Comparison of ENCODE assay signal across 3 cellular contexts in the genomic region with DNA sequence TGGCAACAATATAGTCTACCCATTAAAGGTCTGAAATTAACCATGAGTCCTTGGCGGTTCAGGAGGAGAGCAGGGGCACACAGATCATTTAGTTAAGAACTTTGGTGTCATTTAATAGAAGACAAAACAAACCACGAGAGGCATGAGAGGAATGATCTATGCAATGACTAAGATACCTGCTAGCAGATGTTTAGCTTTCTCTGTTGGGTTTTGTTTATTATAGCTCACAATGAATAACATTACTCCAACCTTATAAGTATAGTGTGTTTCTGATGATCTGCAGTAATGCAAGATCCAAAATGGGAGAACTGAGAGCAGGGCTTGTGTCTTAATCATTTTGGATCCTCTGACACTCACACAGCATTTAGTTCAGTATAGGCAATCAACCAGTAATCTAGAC.
TF ChIP-seq lines count a peak whose summit lies in the region.

No MANE protein-coding gene starts in this region.

TF ChIP-seq in SK-N-SH treated with all-trans-retinoic acid at 6 μM for 48 hours, 23 proteins besides CTCF, POLR2A, EP300 and RAD21:
- TF ChIP-seq ZNF565 (CRISPR knock-in tag; conservative IDR thresholded peaks at IDR 0.05; ENCODE audit: low read depth) (no peak), SNAI2 (CRISPR knock-in tag; IDR thresholded peaks at IDR 0.05) (no peak), CSDC2 (CRISPR knock-in tag; IDR thresholded peaks at IDR 0.05) (no peak), TOX (CRISPR knock-in tag; IDR thresholded peaks at IDR 0.05; ENCODE audit: borderline replicate concordance) (no peak), RARB (CRISPR knock-in tag; IDR thresholded peaks at IDR 0.05) (no peak), OSR1 (CRISPR knock-in tag; IDR thresholded peaks at IDR 0.05) (no peak), BACH2 (CRISPR knock-in tag; IDR thresholded peaks at IDR 0.05; ENCODE audit: borderline replicate concordance) (no peak), ISL1 (CRISPR knock-in tag; IDR thresholded peaks at IDR 0.05) (no peak), ZFP30 (CRISPR knock-in tag; IDR thresholded peaks at IDR 0.05) (no peak), ZFP3 (CRISPR knock-in tag; IDR thresholded peaks at IDR 0.05) (no peak), ESRRG (CRISPR knock-in tag; IDR thresholded peaks at IDR 0.05) (no peak)
- TF ChIP-seq, protein P1, sequence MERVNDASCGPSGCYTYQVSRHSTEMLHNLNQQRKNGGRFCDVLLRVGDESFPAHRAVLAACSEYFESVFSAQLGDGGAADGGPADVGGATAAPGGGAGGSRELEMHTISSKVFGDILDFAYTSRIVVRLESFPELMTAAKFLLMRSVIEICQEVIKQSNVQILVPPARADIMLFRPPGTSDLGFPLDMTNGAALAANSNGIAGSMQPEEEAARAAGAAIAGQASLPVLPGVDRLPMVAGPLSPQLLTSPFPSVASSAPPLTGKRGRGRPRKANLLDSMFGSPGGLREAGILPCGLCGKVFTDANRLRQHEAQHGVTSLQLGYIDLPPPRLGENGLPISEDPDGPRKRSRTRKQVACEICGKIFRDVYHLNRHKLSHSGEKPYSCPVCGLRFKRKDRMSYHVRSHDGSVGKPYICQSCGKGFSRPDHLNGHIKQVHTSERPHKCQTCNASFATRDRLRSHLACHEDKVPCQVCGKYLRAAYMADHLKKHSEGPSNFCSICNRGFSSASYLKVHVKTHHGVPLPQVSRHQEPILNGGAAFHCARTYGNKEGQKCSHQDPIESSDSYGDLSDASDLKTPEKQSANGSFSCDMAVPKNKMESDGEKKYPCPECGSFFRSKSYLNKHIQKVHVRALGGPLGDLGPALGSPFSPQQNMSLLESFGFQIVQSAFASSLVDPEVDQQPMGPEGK (CRISPR knock-in tag; IDR thresholded peaks at IDR 0.05; ENCODE audit: borderline replicate concordance): no peak

TF ChIP-seq in SK-N-SH, 30 proteins besides CTCF, POLR2A, EP300 and RAD21:
- no peak for TF ChIP-seq TCF12 (IDR thresholded peaks at IDR 0.05)
- TF ChIP-seq, protein P2, sequence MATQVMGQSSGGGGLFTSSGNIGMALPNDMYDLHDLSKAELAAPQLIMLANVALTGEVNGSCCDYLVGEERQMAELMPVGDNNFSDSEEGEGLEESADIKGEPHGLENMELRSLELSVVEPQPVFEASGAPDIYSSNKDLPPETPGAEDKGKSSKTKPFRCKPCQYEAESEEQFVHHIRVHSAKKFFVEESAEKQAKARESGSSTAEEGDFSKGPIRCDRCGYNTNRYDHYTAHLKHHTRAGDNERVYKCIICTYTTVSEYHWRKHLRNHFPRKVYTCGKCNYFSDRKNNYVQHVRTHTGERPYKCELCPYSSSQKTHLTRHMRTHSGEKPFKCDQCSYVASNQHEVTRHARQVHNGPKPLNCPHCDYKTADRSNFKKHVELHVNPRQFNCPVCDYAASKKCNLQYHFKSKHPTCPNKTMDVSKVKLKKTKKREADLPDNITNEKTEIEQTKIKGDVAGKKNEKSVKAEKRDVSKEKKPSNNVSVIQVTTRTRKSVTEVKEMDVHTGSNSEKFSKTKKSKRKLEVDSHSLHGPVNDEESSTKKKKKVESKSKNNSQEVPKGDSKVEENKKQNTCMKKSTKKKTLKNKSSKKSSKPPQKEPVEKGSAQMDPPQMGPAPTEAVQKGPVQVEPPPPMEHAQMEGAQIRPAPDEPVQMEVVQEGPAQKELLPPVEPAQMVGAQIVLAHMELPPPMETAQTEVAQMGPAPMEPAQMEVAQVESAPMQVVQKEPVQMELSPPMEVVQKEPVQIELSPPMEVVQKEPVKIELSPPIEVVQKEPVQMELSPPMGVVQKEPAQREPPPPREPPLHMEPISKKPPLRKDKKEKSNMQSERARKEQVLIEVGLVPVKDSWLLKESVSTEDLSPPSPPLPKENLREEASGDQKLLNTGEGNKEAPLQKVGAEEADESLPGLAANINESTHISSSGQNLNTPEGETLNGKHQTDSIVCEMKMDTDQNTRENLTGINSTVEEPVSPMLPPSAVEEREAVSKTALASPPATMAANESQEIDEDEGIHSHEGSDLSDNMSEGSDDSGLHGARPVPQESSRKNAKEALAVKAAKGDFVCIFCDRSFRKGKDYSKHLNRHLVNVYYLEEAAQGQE (IDR thresholded peaks at IDR 0.05; ENCODE audit: low read depth, low read length): no peak
- TF ChIP-seq ELF1 (IDR thresholded peaks at IDR 0.05): no peak
- TF ChIP-seq RFX5 (IDR thresholded peaks at IDR 0.05; ENCODE audit: low read length): no peak
- TF ChIP-seq NFIC (IDR thresholded peaks at IDR 0.05; ENCODE audit: borderline replicate concordance): no peak
- TF ChIP-seq, protein P3, sequence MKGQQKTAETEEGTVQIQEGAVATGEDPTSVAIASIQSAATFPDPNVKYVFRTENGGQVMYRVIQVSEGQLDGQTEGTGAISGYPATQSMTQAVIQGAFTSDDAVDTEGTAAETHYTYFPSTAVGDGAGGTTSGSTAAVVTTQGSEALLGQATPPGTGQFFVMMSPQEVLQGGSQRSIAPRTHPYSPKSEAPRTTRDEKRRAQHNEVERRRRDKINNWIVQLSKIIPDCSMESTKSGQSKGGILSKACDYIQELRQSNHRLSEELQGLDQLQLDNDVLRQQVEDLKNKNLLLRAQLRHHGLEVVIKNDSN (IDR thresholded peaks at IDR 0.05; ENCODE audit: borderline replicate concordance, low read depth): no peak
- TF ChIP-seq TAF1 (IDR thresholded peaks at IDR 0.05; ENCODE audit: borderline replicate concordance, low read depth, low read length): no peak
- no peak for TF ChIP-seq NRF1 (IDR thresholded peaks at IDR 0.05; ENCODE audit: low read depth, low read length)
- no peak for TF ChIP-seq FOXJ3 (CRISPR knock-in tag; IDR thresholded peaks at IDR 0.05)
- no peak for TF ChIP-seq YY1 (IDR thresholded peaks at IDR 0.05; ENCODE audit: low read depth)
- no peak for TF ChIP-seq RCOR1 (IDR thresholded peaks at IDR 0.05; ENCODE audit: low read length)
- no peak for TF ChIP-seq FOSL2 (IDR thresholded peaks at IDR 0.05; ENCODE audit: borderline replicate concordance, low read depth)
- no peak for TF ChIP-seq FOXM1 (IDR thresholded peaks at IDR 0.05; ENCODE audit: low read depth)

TF ChIP-seq in IMR-90, 13 proteins besides CTCF, POLR2A, EP300 and RAD21:
- TF ChIP-seq RFX5 (IDR thresholded peaks at IDR 0.05; ENCODE audit: low read depth, low read length) (no peak), MXI1 (IDR thresholded peaks at IDR 0.05; ENCODE audit: borderline replicate concordance, low read depth, low read length) (no peak), CHD1 (IDR thresholded peaks at IDR 0.05; ENCODE audit: low read depth, low read length) (no peak), BHLHE40 (IDR thresholded peaks at IDR 0.05; ENCODE audit: low read depth, low read length) (no peak), MAFK (IDR thresholded peaks at IDR 0.05; ENCODE audit: low read depth, low read length) (no peak), FOS (IDR thresholded peaks at IDR 0.05; ENCODE audit: low read depth, low read length) (no peak), NFE2L2 (IDR thresholded peaks at IDR 0.05; ENCODE audit: low read depth, low read length) (no peak), CEBPB (IDR thresholded peaks at IDR 0.05; ENCODE audit: low read depth, low read length) (no peak), SMC3 (IDR thresholded peaks at IDR 0.05; ENCODE audit: low read depth, low read length) (no peak), MAZ (IDR thresholded peaks at IDR 0.05; ENCODE audit: borderline replicate concordance, low read depth, low read length) (no peak)
- TF ChIP-seq, protein P4, sequence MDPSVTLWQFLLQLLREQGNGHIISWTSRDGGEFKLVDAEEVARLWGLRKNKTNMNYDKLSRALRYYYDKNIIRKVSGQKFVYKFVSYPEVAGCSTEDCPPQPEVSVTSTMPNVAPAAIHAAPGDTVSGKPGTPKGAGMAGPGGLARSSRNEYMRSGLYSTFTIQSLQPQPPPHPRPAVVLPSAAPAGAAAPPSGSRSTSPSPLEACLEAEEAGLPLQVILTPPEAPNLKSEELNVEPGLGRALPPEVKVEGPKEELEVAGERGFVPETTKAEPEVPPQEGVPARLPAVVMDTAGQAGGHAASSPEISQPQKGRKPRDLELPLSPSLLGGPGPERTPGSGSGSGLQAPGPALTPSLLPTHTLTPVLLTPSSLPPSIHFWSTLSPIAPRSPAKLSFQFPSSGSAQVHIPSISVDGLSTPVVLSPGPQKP (IDR thresholded peaks at IDR 0.05; ENCODE audit: borderline replicate concordance, low read depth, low read length): no peak
- TF ChIP-seq, protein P5, sequence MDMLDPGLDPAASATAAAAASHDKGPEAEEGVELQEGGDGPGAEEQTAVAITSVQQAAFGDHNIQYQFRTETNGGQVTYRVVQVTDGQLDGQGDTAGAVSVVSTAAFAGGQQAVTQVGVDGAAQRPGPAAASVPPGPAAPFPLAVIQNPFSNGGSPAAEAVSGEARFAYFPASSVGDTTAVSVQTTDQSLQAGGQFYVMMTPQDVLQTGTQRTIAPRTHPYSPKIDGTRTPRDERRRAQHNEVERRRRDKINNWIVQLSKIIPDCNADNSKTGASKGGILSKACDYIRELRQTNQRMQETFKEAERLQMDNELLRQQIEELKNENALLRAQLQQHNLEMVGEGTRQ (IDR thresholded peaks at IDR 0.05; ENCODE audit: low read depth, low read length): no peak
